9 cellular contexts compared by ENCODE assay signal in genomic region chr7:29091121-29091601, GRCh38. TPM values are rescaled to one million over a fixed set of nuclear protein-coding genes. Genes with fewer than 3 reads are reported as not detected.
DNase-seq lines count a peak whose midpoint lies in the region; ATAC-seq and TF ChIP-seq lines count a peak whose summit lies in the region.
"Had no signal": no experiment of that assay in that cellular context is flagged by ENCODE, and none has a peak within 500 bp of the region (broad histone marks: within the 10 kb centered on the region; RNA-seq: fewer than 3 reads in every experiment).

No MANE protein-coding gene starts in this region.

- no peaks in the 10 kb centered on the region for H3K36me3 Mint-ChIP-seq in activated CD4-positive, alpha-beta memory T cell treated with anti-CD3 and anti-CD28 coated beads, Interleukin-2, amount 10 ng/mL, durations not matched to agents 7 days and 5 days (ENCODE audit: low read depth)

- H3K27me3 Mint-ChIP-seq in activated CD4-positive, alpha-beta memory T cell treated with anti-CD3 and anti-CD28 coated beads, Interleukin-2, amount 10 ng/mL, durations not matched to agents 7 days and 5 days = no peaks in the 10 kb centered on the region

- H3K4me3 ChIP-seq in BLaER1 (peak overlapping the region; percentile 43; the same call in 1 of the 2 replicates), lower lobe of right lung (peak overlapping the region; percentile 42), urinary bladder (ENCODE audit: low read depth, low read length) (peak overlapping the region; percentile 2)
- H3K4me3 ChIP-seq: cardiac muscle cell had no signal

- WGBS in urinary bladder = 14% methylated on average over 8 of the region's 8 CpGs

- H3K27ac ChIP-seq in BLaER1 (peak overlapping the region; percentile 74), lower lobe of right lung (peak overlapping the region; percentile 74), urinary bladder (ENCODE audit: low read depth) (no peak overlapping the region)
- H3K27ac ChIP-seq: cardiac muscle cell had no signal

- H3K36me3 ChIP-seq in BLaER1 (no peaks in the 10 kb centered on the region), lower lobe of right lung (no peaks in the 10 kb centered on the region), urinary bladder (ENCODE audit: insufficient read depth) (no peaks in the 10 kb centered on the region)
- H3K36me3 ChIP-seq: cardiac muscle cell had no signal

- peak; percentile 22 for ATAC-seq in GM21390 (IDR thresholded peaks at IDR 0.05; ENCODE audit: unreplicated experiment)
- peak; percentile 53 to 67 for ATAC-seq in lower lobe of right lung
- ATAC-seq in HG03108 (IDR thresholded peaks at IDR 0.05; ENCODE audit: unreplicated experiment) = no peak
- ATAC-seq in GM19463 (IDR thresholded peaks at IDR 0.05; ENCODE audit: unreplicated experiment) = no peak

- POLR2A ChIA-PET in activated CD4-positive, alpha-beta memory T cell treated with anti-CD3 and anti-CD28 coated beads, Interleukin-2, amount 10 ng/mL, durations not matched to agents 7 days and 5 days (lab: Charles Lee) = interaction anchor here (1.0 to 1.5 kb wide), 3 partner anchors 10 to 15 kb away, joined by 3 to 6 read pairs (median 4); no protein-coding TSS in a partner anchor

- H3K4me1 ChIP-seq in BLaER1 (peaks cover 36% of the 10 kb centered on the region), lower lobe of right lung (peaks cover 36% of the 10 kb centered on the region), urinary bladder (ENCODE audit: insufficient read depth) (no peaks in the 10 kb centered on the region)

- peak; percentile 24 for DNase-seq in activated CD4-positive, alpha-beta memory T cell treated with anti-CD3 and anti-CD28 coated beads, Interleukin-2, amount 10 ng/mL, durations not matched to agents 7 days and 5 days
- DNase-seq in lower lobe of right lung (no peak), hippocampal formation (lab: John Stamatoyannopoulos, UW) (no peak)

- H3K9me3 Mint-ChIP-seq in activated CD4-positive, alpha-beta memory T cell treated with anti-CD3 and anti-CD28 coated beads, Interleukin-2, amount 10 ng/mL, durations not matched to agents 7 days and 5 days = no peaks in the 10 kb centered on the region

- no peaks in the 10 kb centered on the region for H3K27me3 ChIP-seq in BLaER1
- H3K27me3 ChIP-seq in lower lobe of right lung (ENCODE audit: low read depth) = no peaks in the 10 kb centered on the region
- H3K27me3 ChIP-seq: cardiac muscle cell had no signal

- H3K4me3 Mint-ChIP-seq in activated CD4-positive, alpha-beta memory T cell treated with anti-CD3 and anti-CD28 coated beads, Interleukin-2, amount 10 ng/mL, durations not matched to agents 7 days and 5 days = peak overlapping the region; percentile 74

- no peak for TF ChIP-seq CTCF in lower lobe of right lung (IDR thresholded peaks at IDR 0.05)

- H3K4me1 Mint-ChIP-seq in activated CD4-positive, alpha-beta memory T cell treated with anti-CD3 and anti-CD28 coated beads, Interleukin-2, amount 10 ng/mL, durations not matched to agents 7 days and 5 days = peaks cover 18% of the 10 kb centered on the region

- CTCF ChIA-PET in activated CD4-positive, alpha-beta memory T cell treated with anti-CD3 and anti-CD28 coated beads, Interleukin-2, amount 10 ng/mL, durations not matched to agents 7 days and 5 days (lab: Charles Lee) = interaction anchor here (0.9 to 2.3 kb wide), 9 partner anchors 8 to 171 kb away, joined by 3 to 11 read pairs (median 4); no protein-coding TSS in a partner anchor

- no peaks in the 10 kb centered on the region for H4K20me1 ChIP-seq in BLaER1

- peak overlapping the region; percentile 84 for H3K27ac Mint-ChIP-seq in activated CD4-positive, alpha-beta memory T cell treated with anti-CD3 and anti-CD28 coated beads, Interleukin-2, amount 10 ng/mL, durations not matched to agents 7 days and 5 days

- peak overlapping the region; percentile 66; the same call in 1 of the 2 replicates for H3K9ac ChIP-seq in BLaER1

- no peaks in the 10 kb centered on the region for H3K9me3 ChIP-seq in BLaER1
- H3K9me3 ChIP-seq in lower lobe of right lung = no peaks in the 10 kb centered on the region

- intact Hi-C loops in lower lobe of right lung (cut with DNase I) = no loop called here

- H3K4me2 ChIP-seq in BLaER1 = peak overlapping the region; percentile 82

RNA-seq across cellular contexts. Expression of gene CPVL, which starts 55.2 kb away (rescaled TPM):
- 1 to 10 TPM; 1.8 to 2.1 TPM for total RNA-seq in activated CD4-positive, alpha-beta memory T cell treated with anti-CD3 and anti-CD28 coated beads, Interleukin-2, amount 10 ng/mL, durations not matched to agents 7 days and 5 days
- total RNA-seq in lower lobe of right lung (49.4 TPM), urinary bladder (14.4 TPM)
- polyA plus RNA-seq in urinary bladder = 16.7 TPM

Comparison
In these comparisons a context has a peak if more than half of its experiments do, and no peak if none do; other contexts are left out.
1. ATAC-seq: peak in GM21390 (single experiment) and lower lobe of right lung (2 of 2); none in HG03108 (single experiment) and GM19463 (single experiment).
2. Peak in every context shown above with its lines, with median percentiles within 50 percentile points of each other: H3K4me3 ChIP-seq.